In the genomic region with DNA sequence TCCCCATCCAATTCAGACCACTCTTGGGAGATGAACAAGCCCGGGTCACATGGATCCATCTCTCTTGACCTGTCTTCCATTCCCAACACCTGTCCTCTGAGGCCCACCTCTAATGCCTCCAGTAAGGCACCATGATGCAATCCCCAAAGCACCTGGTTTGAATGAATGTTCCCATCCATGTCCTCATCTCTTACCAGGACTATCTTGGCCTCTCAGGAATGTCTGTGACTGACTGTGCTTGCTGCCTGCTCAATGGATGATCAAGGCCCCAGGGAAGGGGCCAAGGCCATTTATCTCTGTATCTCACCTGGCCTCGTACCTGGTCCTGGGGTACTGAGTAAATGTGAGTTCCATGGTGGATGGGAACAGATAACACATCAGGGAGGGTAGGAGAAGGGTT, we compare ENCODE assay signal across 2 cellular contexts.
TF ChIP-seq lines count a peak whose summit lies in the region.

No MANE protein-coding gene starts in this region.

TF ChIP-seq in endothelial cell of umbilical vein, 7 proteins besides CTCF, POLR2A, EP300 and RAD21:
- TF ChIP-seq, protein P1, sequence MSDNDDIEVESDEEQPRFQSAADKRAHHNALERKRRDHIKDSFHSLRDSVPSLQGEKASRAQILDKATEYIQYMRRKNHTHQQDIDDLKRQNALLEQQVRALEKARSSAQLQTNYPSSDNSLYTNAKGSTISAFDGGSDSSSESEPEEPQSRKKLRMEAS (IDR thresholded peaks at IDR 0.05; ENCODE audit: insufficient read depth, insufficient read length), result no peak
- no peak for TF ChIP-seq JUN (IDR thresholded peaks at IDR 0.05; ENCODE audit: borderline replicate concordance, insufficient read depth, insufficient read length, low read depth)
- no peak for TF ChIP-seq EZH2 (IDR thresholded peaks at IDR 0.05; ENCODE audit: borderline replicate concordance, low read depth, low read length, severe bottlenecking)
- TF ChIP-seq GATA2 (IDR thresholded peaks at IDR 0.05; ENCODE audit: insufficient read depth, insufficient read length, low read depth, low read length), result no peak
- no peak for TF ChIP-seq POLR2AphosphoS5 (IDR thresholded peaks at IDR 0.05; ENCODE audit: insufficient read depth, low read depth, low read length)
- TF ChIP-seq MYC (IDR thresholded peaks at IDR 0.05; ENCODE audit: low read depth, low read length), result no peak
- TF ChIP-seq FOS (IDR thresholded peaks at IDR 0.05; ENCODE audit: borderline replicate concordance, insufficient read depth, low read length), result no peak

TF ChIP-seq in HepG2, 621 proteins besides CTCF, POLR2A, EP300 and RAD21:
- TF ChIP-seq, protein P2, sequence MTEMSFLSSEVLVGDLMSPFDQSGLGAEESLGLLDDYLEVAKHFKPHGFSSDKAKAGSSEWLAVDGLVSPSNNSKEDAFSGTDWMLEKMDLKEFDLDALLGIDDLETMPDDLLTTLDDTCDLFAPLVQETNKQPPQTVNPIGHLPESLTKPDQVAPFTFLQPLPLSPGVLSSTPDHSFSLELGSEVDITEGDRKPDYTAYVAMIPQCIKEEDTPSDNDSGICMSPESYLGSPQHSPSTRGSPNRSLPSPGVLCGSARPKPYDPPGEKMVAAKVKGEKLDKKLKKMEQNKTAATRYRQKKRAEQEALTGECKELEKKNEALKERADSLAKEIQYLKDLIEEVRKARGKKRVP (CRISPR knock-in tag; IDR thresholded peaks at IDR 0.05), result no peak
- TF ChIP-seq, protein P3, sequence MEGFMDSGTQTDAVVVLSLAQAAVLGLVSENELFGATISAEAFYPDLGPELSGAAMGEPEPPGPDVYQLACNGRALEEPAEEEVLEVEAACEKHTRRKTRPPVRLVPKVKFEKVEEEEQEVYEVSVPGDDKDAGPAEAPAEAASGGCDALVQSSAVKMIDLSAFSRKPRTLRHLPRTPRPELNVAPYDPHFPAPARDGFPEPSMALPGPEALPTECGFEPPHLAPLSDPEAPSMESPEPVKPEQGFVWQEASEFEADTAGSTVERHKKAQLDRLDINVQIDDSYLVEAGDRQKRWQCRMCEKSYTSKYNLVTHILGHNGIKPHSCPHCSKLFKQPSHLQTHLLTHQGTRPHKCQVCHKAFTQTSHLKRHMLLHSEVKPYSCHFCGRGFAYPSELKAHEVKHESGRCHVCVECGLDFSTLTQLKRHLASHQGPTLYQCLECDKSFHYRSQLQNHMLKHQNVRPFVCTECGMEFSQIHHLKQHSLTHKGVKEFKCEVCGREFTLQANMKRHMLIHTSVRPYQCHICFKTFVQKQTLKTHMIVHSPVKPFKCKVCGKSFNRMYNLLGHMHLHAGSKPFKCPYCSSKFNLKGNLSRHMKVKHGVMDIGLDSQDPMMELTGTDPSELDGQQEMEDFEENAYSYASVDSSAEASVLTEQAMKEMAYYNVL (CRISPR knock-in tag; IDR thresholded peaks at IDR 0.05; ENCODE audit: borderline replicate concordance), result no peak
- no peak for TF ChIP-seq ZNF383 (CRISPR knock-in tag; IDR thresholded peaks at IDR 0.05; ENCODE audit: borderline replicate concordance)
- TF ChIP-seq, protein P4, sequence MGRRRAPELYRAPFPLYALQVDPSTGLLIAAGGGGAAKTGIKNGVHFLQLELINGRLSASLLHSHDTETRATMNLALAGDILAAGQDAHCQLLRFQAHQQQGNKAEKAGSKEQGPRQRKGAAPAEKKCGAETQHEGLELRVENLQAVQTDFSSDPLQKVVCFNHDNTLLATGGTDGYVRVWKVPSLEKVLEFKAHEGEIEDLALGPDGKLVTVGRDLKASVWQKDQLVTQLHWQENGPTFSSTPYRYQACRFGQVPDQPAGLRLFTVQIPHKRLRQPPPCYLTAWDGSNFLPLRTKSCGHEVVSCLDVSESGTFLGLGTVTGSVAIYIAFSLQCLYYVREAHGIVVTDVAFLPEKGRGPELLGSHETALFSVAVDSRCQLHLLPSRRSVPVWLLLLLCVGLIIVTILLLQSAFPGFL (CRISPR knock-in tag; IDR thresholded peaks at IDR 0.05), result no peak
- no peak for TF ChIP-seq ZNF207 (IDR thresholded peaks at IDR 0.05; ENCODE audit: borderline replicate concordance)
- no peak for TF ChIP-seq IKZF4 (CRISPR knock-in tag; IDR thresholded peaks at IDR 0.05; ENCODE audit: borderline replicate concordance, low read depth, not compliant biosample characterization)
- TF ChIP-seq MBD4 (IDR thresholded peaks at IDR 0.05; ENCODE audit: borderline replicate concordance, low read length), result no peak
- TF ChIP-seq, protein P5, sequence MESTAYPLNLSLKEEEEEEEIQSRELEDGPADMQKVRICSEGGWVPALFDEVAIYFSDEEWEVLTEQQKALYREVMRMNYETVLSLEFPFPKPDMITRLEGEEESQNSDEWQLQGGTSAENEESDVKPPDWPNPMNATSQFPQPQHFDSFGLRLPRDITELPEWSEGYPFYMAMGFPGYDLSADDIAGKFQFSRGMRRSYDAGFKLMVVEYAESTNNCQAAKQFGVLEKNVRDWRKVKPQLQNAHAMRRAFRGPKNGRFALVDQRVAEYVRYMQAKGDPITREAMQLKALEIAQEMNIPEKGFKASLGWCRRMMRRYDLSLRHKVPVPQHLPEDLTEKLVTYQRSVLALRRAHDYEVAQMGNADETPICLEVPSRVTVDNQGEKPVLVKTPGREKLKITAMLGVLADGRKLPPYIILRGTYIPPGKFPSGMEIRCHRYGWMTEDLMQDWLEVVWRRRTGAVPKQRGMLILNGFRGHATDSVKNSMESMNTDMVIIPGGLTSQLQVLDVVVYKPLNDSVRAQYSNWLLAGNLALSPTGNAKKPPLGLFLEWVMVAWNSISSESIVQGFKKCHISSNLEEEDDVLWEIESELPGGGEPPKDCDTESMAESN (CRISPR knock-in tag; conservative IDR thresholded peaks at IDR 0.05), result no peak
- TF ChIP-seq JUN (CRISPR knock-in tag; IDR thresholded peaks at IDR 0.05), result no peak
- TF ChIP-seq NCOR1 (IDR thresholded peaks at IDR 0.05; ENCODE audit: borderline replicate concordance, low read length), result no peak
- no peak for TF ChIP-seq KDM5A (IDR thresholded peaks at IDR 0.05; ENCODE audit: borderline replicate concordance, low read length)
- TF ChIP-seq REXO4 (CRISPR knock-in tag; IDR thresholded peaks at IDR 0.05; ENCODE audit: borderline replicate concordance), result no peak
- TF ChIP-seq, protein P6, sequence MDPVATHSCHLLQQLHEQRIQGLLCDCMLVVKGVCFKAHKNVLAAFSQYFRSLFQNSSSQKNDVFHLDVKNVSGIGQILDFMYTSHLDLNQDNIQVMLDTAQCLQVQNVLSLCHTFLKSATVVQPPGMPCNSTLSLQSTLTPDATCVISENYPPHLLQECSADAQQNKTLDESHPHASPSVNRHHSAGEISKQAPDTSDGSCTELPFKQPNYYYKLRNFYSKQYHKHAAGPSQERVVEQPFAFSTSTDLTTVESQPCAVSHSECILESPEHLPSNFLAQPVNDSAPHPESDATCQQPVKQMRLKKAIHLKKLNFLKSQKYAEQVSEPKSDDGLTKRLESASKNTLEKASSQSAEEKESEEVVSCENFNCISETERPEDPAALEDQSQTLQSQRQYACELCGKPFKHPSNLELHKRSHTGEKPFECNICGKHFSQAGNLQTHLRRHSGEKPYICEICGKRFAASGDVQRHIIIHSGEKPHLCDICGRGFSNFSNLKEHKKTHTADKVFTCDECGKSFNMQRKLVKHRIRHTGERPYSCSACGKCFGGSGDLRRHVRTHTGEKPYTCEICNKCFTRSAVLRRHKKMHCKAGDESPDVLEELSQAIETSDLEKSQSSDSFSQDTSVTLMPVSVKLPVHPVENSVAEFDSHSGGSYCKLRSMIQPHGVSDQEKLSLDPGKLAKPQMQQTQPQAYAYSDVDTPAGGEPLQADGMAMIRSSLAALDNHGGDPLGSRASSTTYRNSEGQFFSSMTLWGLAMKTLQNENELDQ (CRISPR knock-in tag; IDR thresholded peaks at IDR 0.05; ENCODE audit: borderline replicate concordance), result no peak
